ENCODE assay signal across 24 cellular contexts in genomic region chr2:56217106-56217505, GRCh38. TPM values are rescaled to one million over a fixed set of nuclear protein-coding genes. Genes with fewer than 3 reads are reported as not detected.
"Had no signal": no experiment of that assay in that cellular context is flagged by ENCODE, and none has a peak within 500 bp of the region (broad histone marks: within the 10 kb centered on the region; RNA-seq: fewer than 3 reads in every experiment).

No MANE protein-coding gene starts in this region.

- H3K27me3 ChIP-seq: body of pancreas, neutrophil, sigmoid colon, spleen, upper lobe of left lung had no signal

- H3K9me3 ChIP-seq: body of pancreas, neutrophil, sigmoid colon, thoracic aorta, upper lobe of left lung had no signal

- ATAC-seq: activated CD8-positive, alpha-beta T cell treated with anti-CD3 and anti-CD28 coated beads for 36 hours; body of pancreas; left ventricle myocardium superior; natural killer cell; stimulated activated memory B cell treated with anti-CD40 and anti-IgM and Interleukin-4, amounts not matched to agents 10 μg/mL and 1 μg/mL and 100 μg/mL, for 72 hours had no signal

- H3K9ac ChIP-seq: parathyroid adenoma had no signal

- H3K36me3 ChIP-seq: neutrophil, sigmoid colon, spleen, thoracic aorta, upper lobe of left lung had no signal

- H2AFZ ChIP-seq: parathyroid adenoma had no signal

- H3K4me3 ChIP-seq: body of pancreas, sigmoid colon, spleen, thoracic aorta, upper lobe of left lung had no signal

- H3K79me2 ChIP-seq: parathyroid adenoma had no signal

- H3K4me1 ChIP-seq: body of pancreas, parathyroid adenoma, sigmoid colon, spleen, upper lobe of left lung had no signal

- DNase-seq: activated CD4-positive, alpha-beta T cell treated with anti-CD3 and anti-CD28 coated beads, Interleukin-2, amount 10 ng/mL, durations not matched to agents 24 days and 14 days; activated CD8-positive, alpha-beta T cell treated with anti-CD3 and anti-CD28 coated beads for 36 hours; activated naive CD4-positive, alpha-beta T cell treated with Interleukin-2 at 50 U/mL for 16 hours; activated naive CD8-positive, alpha-beta T cell treated with anti-CD3 and anti-CD28 coated beads, Interleukin-2, amount 10 ng/mL, durations not matched to agents 7 days and 5 days; activated T-cell treated with anti-CD3 and anti-CD28 coated beads, Interleukin-2, amount 50 U/mL, for 24 hours; body of pancreas; dermis blood vessel endothelial cell; effector memory CD4-positive, alpha-beta T cell; hippocampal formation; immature natural killer cell; kidney glomerular epithelial cell; left ventricle myocardium superior; mesenchymal stem cell; natural killer cell; sigmoid colon; spleen; stimulated activated CD4-positive, alpha-beta T cell treated with anti-CD3 and anti-CD28 coated beads, Interleukin-4, amount 100 ng/mL, for 4 hours; T-helper 9 cell; upper lobe of left lung had no signal

- H3K27ac ChIP-seq: body of pancreas, neutrophil, parathyroid adenoma, sigmoid colon, spleen, thoracic aorta, upper lobe of left lung had no signal

RNA-seq across cellular contexts. Expression of gene CCDC85A, which starts 33.3 kb away (rescaled TPM):
- total RNA-seq: activated CD4-positive, alpha-beta T cell treated with anti-CD3 and anti-CD28 coated beads, Interleukin-2, amount 10 ng/mL, durations not matched to agents 24 days and 14 days; activated CD8-positive, alpha-beta T cell treated with anti-CD3 and anti-CD28 coated beads for 36 hours; activated naive CD8-positive, alpha-beta T cell treated with anti-CD3 and anti-CD28 coated beads, Interleukin-2, amount 10 ng/mL, durations not matched to agents 7 days and 5 days; activated T-helper 2 cell treated with anti-CD3 and anti-CD28 coated beads, Interferon-gamma antibody, Interleukin-2, Interleukin-4, amounts not matched to agents 10 μg/mL and 5 μg/mL and 100 μg/mL, durations not matched to agents 14 hours and 24 hours and 36 hours; natural killer cell had no signal
- polyA plus RNA-seq: immature natural killer cell had no signal
